Comparison of ENCODE assay signal across 8 cellular contexts in the genomic region with DNA sequence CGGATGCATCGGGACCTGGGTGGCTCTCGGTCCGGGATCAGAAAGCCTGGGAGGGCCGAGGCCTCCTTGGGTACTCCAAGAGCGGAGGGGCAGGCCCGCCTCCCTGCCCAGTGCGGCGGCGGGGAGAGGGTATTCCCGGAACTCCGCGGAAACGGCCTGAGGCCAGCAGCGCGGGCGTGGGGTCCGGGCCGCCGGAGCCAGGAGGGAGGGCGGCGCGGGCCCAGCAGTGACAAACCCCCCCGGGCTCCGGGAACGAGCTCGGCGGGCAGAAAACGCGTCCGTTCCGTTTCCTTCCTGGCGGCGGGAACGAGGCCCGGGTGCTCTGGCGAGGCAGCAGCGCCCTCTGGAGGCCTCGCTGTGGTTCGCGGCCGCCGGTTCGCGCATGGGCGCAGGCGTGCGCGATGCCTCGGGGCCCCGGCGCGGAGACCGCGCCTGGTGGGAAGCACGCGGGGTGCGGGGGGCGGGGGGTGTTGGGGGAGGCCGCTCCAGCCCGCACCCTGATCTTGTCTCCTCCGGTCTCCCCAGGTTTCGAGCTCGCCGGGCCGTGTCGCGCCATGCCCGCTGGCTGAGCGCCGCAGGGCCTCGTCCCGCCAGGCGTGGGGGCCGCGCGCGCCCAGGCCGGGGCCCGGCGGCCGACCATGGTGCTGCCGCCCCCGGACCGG. TPM values are rescaled to one million over a fixed set of nuclear protein-coding genes. Genes with fewer than 3 reads are reported as not detected.
DNase-seq lines count a peak whose midpoint lies in the region; ATAC-seq and TF ChIP-seq lines count a peak whose summit lies in the region.

No MANE protein-coding gene starts in this region.

- peak overlapping the region; percentile 53 for H3K4me2 ChIP-seq in SU-DHL-6 (ENCODE audit: low read depth, low read length, poor library complexity, severe bottlenecking)

- H3K9me2 ChIP-seq in SU-DHL-6 (replicated peaks; ENCODE audit: insufficient read depth, low read length), result no peaks in the 10 kb centered on the region

- H3K36me3 ChIP-seq in SU-DHL-6 (ENCODE audit: low read length) (no peaks in the 10 kb centered on the region), heart left ventricle (no peaks in the 10 kb centered on the region), tibial artery (peaks cover 0 to 8% (median 4%) of the 10 kb centered on the region in 3 donors)

- TF ChIP-seq POLR2A in heart left ventricle (IDR thresholded peaks at IDR 0.05), result peak in 1 of 2 donors; percentile 40

- no peaks in the 10 kb centered on the region for H4K20me1 ChIP-seq in SU-DHL-6 (ENCODE audit: low read depth, low read length)

- H3K79me2 ChIP-seq in SU-DHL-6 (ENCODE audit: insufficient read depth, low read length), result no peaks in the 10 kb centered on the region

- H3K27me3 ChIP-seq in SU-DHL-6 (ENCODE audit: low read length) (0 out of 2 replicates have a peak, but pooled peaks cover 2% of the 10 kb centered on the region), heart left ventricle (peaks cover 0 to 28% (median 0%) of the 10 kb centered on the region in 9 donors), tibial artery (peaks cover 0 to 53% of the 10 kb centered on the region in 2 donors)

- TF ChIP-seq CTCF in LNCAP (IDR thresholded peaks at IDR 0.05), result peak; percentile 79
- TF ChIP-seq CTCF in SU-DHL-6 (IDR thresholded peaks at IDR 0.05; ENCODE audit: insufficient read depth, low read length, poor library complexity, severe bottlenecking), result peak; percentile 74
- TF ChIP-seq CTCF in heart left ventricle (IDR thresholded peaks at IDR 0.05), result peak; percentile 71 to 96 (median 90)
- TF ChIP-seq CTCF in tibial artery (IDR thresholded peaks at IDR 0.05), result peak; percentile 87 to 92

- H3K27ac ChIP-seq in SU-DHL-6 (ENCODE audit: low read depth, low read length), result no peak overlapping the region
- peak overlapping the region in 11 of 12 donors; percentile 24 to 78 (median 67) for H3K27ac ChIP-seq in heart left ventricle
- H3K27ac ChIP-seq in tibial artery, result peak overlapping the region; percentile 42 to 60

- peaks cover 11 to 41% (median 27%) of the 10 kb centered on the region in 12 donors for H3K4me1 ChIP-seq in heart left ventricle
- H3K4me1 ChIP-seq in tibial artery, result peaks cover 0 to 39% (median 33%) of the 10 kb centered on the region in 4 donors

- intact Hi-C loops in heart left ventricle (cut with DNase I), result loop anchor here in 9 of 10 donors (2.0 to 10.0 kb wide), 10 partner anchors 36 to 434 kb away; partner anchors contain the start of gene TEDC1 (in 2 of the 9)
- intact Hi-C loops in posterior cingulate gyrus (cut with DNase I), result loop anchor here (1.0 kb wide), 3 partner anchors 38 to 158 kb away; no protein-coding TSS in a partner anchor
- intact Hi-C loops in tibial artery (cut with DNase I; ENCODE audit: low total_unique reads), result loop anchor here (5.0 kb wide), 2 partner anchors 36 to 81 kb away; partner anchors contain the start of gene TEDC1

- H3K9me3 ChIP-seq in SU-DHL-6 (ENCODE audit: insufficient read depth, low read length) (no peaks in the 10 kb centered on the region), heart left ventricle (no peaks in the 10 kb centered on the region), tibial artery (no peaks in the 10 kb centered on the region)

- DNase-seq in GM04504 (ENCODE audit: low read depth), result peak; percentile 32
- peak; percentile 61 for DNase-seq in activated naive CD8-positive, alpha-beta T cell treated with anti-CD3 and anti-CD28 coated beads, Interleukin-2, amount 50 U/mL, for 16 hours (ENCODE audit: low read depth, low spot score)
- peak; percentile 74 to 91 (median 85) for DNase-seq in heart left ventricle
- peak; percentile 69 to 97 (median 82) for DNase-seq in posterior cingulate gyrus
- peak; percentile 64 to 86 for DNase-seq in tibial artery

- peak overlapping the region; percentile 59 for H3K9ac ChIP-seq in SU-DHL-6 (ENCODE audit: low read length)

- WGBS in heart left ventricle, 4 donors, result 0 to 2% (median 1%) methylated on average over 5 to 85 of the region's 85 CpGs

- peak; percentile 59 to 83 (median 70) for ATAC-seq in heart left ventricle
- no peak for ATAC-seq in GM21367 (IDR thresholded peaks at IDR 0.05; ENCODE audit: unreplicated experiment)

- H3K4me3 ChIP-seq in SU-DHL-6 (ENCODE audit: insufficient read depth, low read length, poor library complexity, severe bottlenecking) (peak overlapping the region; percentile 31), heart left ventricle (peak overlapping the region; percentile 45 to 77 (median 70)), tibial artery (peak overlapping the region; percentile 54 to 67)

- H2AFZ ChIP-seq in SU-DHL-6 (ENCODE audit: low read depth, low read length, severe bottlenecking), result peak overlapping the region; percentile 70

- 0 out of 2 replicates have a peak, but pooled peaks cover 3% of the 10 kb centered on the region for H3F3A ChIP-seq in SU-DHL-6 (ENCODE audit: insufficient read depth)

RNA-seq across cellular contexts. Expression of gene TMEM121, which starts 1.9 kb away (rescaled TPM):
- total RNA-seq in heart left ventricle, result 1 to 10 TPM; 1.0 to 4.4 (median 2.0) TPM
- polyA plus RNA-seq in heart left ventricle, result 1 to 10 TPM; 1.1 to 1.5 TPM

RNA-seq across cellular contexts. Expression of gene TEDC1, which starts 37.3 kb away (rescaled TPM):
- 10 to 100 TPM in 1 of 9 donors, 1 to 10 TPM in 7, under 1 TPM in 1; 0.94 to 12.4 (median 3.2) TPM for total RNA-seq in heart left ventricle
- 1 to 10 TPM; 4.8 to 6.7 TPM for polyA plus RNA-seq in heart left ventricle

RNA-seq across cellular contexts. Expression of gene CRIP1, which starts 41.6 kb away (rescaled TPM):
- total RNA-seq in heart left ventricle, result 100 to 1,000 TPM in 1 of 9 donors, 10 to 100 TPM in 8; 12.1 to 195 (median 56.9) TPM
- 100 to 1,000 TPM in 1 of 2 donors, 10 to 100 TPM in 1; 81.1 to 109 TPM for polyA plus RNA-seq in heart left ventricle

RNA-seq across cellular contexts. Expression of gene CRIP2, which starts 53.7 kb away (rescaled TPM):
- 1,000 to 10,000 TPM in 2 of 9 donors, 100 to 1,000 TPM in 7; 695 to 1,715 (median 851) TPM for total RNA-seq in heart left ventricle
- 1,000 to 10,000 TPM in 1 of 2 donors, 100 to 1,000 TPM in 1; 829 to 1,402 TPM for polyA plus RNA-seq in heart left ventricle

Comparison
In these comparisons a context has a peak if more than half of its experiments do, and no peak if none do; other contexts are left out.
1. DNase-seq: peak in every context shown above with its lines; median percentile 85 in heart left ventricle; 82 in posterior cingulate gyrus; 75 in tibial artery; 61 in activated naive CD8-positive, alpha-beta T cell treated with anti-CD3 and anti-CD28 coated beads, Interleukin-2, amount 50 U/mL, for 16 hours; 32 in GM04504.